8 cellular contexts compared by ENCODE assay signal in genomic region chr11:12223771-12224536, GRCh38.
DNase-seq lines count a peak whose midpoint lies in the region; ATAC-seq and TF ChIP-seq lines count a peak whose summit lies in the region.

No MANE protein-coding gene starts in this region.

- no peaks in the 10 kb centered on the region for H3K27me3 Mint-ChIP-seq in activated CD4-positive, alpha-beta memory T cell treated with anti-CD3 and anti-CD28 coated beads, Interleukin-2, amount 10 ng/mL, durations not matched to agents 7 days and 5 days

- H3K9me3 Mint-ChIP-seq in activated CD4-positive, alpha-beta memory T cell treated with anti-CD3 and anti-CD28 coated beads, Interleukin-2, amount 10 ng/mL, durations not matched to agents 7 days and 5 days = no peaks in the 10 kb centered on the region

- peak overlapping the region; percentile 36 for H3K27ac ChIP-seq in muscle layer of duodenum (ENCODE audit: low read length)
- H3K27ac ChIP-seq in gastrocnemius medialis = no peak overlapping the region

- H3K36me3 ChIP-seq in muscle layer of duodenum (ENCODE audit: control insufficient read depth in 1 of 2, insufficient read depth in 2 of 2, low read length in 2 of 2) (peaks cover 27 to 38% of the 10 kb centered on the region in 2 donors), gastrocnemius medialis (peaks cover 0 to 31% of the 10 kb centered on the region in 2 donors)

- no peaks in the 10 kb centered on the region for H3K27me3 ChIP-seq in muscle layer of duodenum (ENCODE audit: low read depth, low read length)
- H3K27me3 ChIP-seq in gastrocnemius medialis = no peaks in the 10 kb centered on the region

- intact Hi-C loops in gastrocnemius medialis (cut with DNase I; ENCODE audit: low total_unique reads) = loop anchor here (5.0 kb wide), 1 partner anchor 102 kb away; no protein-coding TSS in a partner anchor

- H3K4me3 ChIP-seq in muscle layer of duodenum (ENCODE audit: low read depth in 1 of 2, low read length in 2 of 2) = no peak overlapping the region
- no peak overlapping the region for H3K4me3 ChIP-seq in gastrocnemius medialis

- H3K36me3 Mint-ChIP-seq in activated CD4-positive, alpha-beta memory T cell treated with anti-CD3 and anti-CD28 coated beads, Interleukin-2, amount 10 ng/mL, durations not matched to agents 7 days and 5 days (ENCODE audit: low read depth) = peaks cover 87% of the 10 kb centered on the region

- H3K4me1 Mint-ChIP-seq in activated CD4-positive, alpha-beta memory T cell treated with anti-CD3 and anti-CD28 coated beads, Interleukin-2, amount 10 ng/mL, durations not matched to agents 7 days and 5 days = peaks cover 65% of the 10 kb centered on the region

- H3K9me3 ChIP-seq in muscle layer of duodenum (ENCODE audit: control insufficient read depth in 1 of 2, low read length in 2 of 2) (no peaks in the 10 kb centered on the region), gastrocnemius medialis (no peaks in the 10 kb centered on the region)

- TF ChIP-seq POLR2A in gastrocnemius medialis (IDR thresholded peaks at IDR 0.05) = no peak

- H3K4me1 ChIP-seq in muscle layer of duodenum (ENCODE audit: control insufficient read depth in 1 of 2, insufficient read depth in 2 of 2, low read length in 2 of 2) = peaks cover 13 to 41% of the 10 kb centered on the region in 2 donors
- H3K4me1 ChIP-seq in gastrocnemius medialis = peaks cover 30 to 31% of the 10 kb centered on the region in 2 donors

- POLR2A ChIA-PET in activated CD4-positive, alpha-beta memory T cell treated with anti-CD3 and anti-CD28 coated beads, Interleukin-2, amount 10 ng/mL, durations not matched to agents 7 days and 5 days (lab: Charles Lee) = interaction anchor here (0.8 to 4.8 kb wide), 24 partner anchors 9 to 381 kb away, joined by 3 to 134 read pairs (median 8); partner anchors contain the start of gene MICAL2

- peak overlapping the region; percentile 96 for H3K27ac Mint-ChIP-seq in activated CD4-positive, alpha-beta memory T cell treated with anti-CD3 and anti-CD28 coated beads, Interleukin-2, amount 10 ng/mL, durations not matched to agents 7 days and 5 days

- in situ Hi-C loops in gastrocnemius medialis (cut with MboI; ENCODE audit: low sequenced_read_pairs in 4 of 4) = no loop called here

- peak overlapping the region; percentile 72 for H3K4me3 Mint-ChIP-seq in activated CD4-positive, alpha-beta memory T cell treated with anti-CD3 and anti-CD28 coated beads, Interleukin-2, amount 10 ng/mL, durations not matched to agents 7 days and 5 days

- ATAC-seq in HG03159 (IDR thresholded peaks at IDR 0.05; ENCODE audit: unreplicated experiment) (peak; percentile 2), gastrocnemius medialis (no peak), GM21390 (IDR thresholded peaks at IDR 0.05; ENCODE audit: unreplicated experiment) (no peak), GM21717 (IDR thresholded peaks at IDR 0.05; ENCODE audit: unreplicated experiment) (no peak)

- CTCF ChIA-PET in activated CD4-positive, alpha-beta memory T cell treated with anti-CD3 and anti-CD28 coated beads, Interleukin-2, amount 10 ng/mL, durations not matched to agents 7 days and 5 days (lab: Charles Lee) = interaction anchor here (0.9 to 3.8 kb wide), 16 partner anchors 9 to 179 kb away, joined by 3 to 65 read pairs (median 5); no protein-coding TSS in a partner anchor

- DNase-seq in DMS79 treated with DMSO at 0.1 percent for 48 hours (lab: John Stamatoyannopoulos, UW) = peak; percentile 78
- peak; percentile 33 for DNase-seq in activated CD4-positive, alpha-beta memory T cell treated with anti-CD3 and anti-CD28 coated beads, Interleukin-2, amount 10 ng/mL, durations not matched to agents 7 days and 5 days
- DNase-seq in gastrocnemius medialis = no peak
- DNase-seq in NCI-H345 (lab: John Stamatoyannopoulos, UW) = no peak

- no peak for TF ChIP-seq CTCF in gastrocnemius medialis (IDR thresholded peaks at IDR 0.05 in 4 of 5, conservative IDR thresholded peaks at IDR 0.05 in 1 of 5)

Comparison
In these comparisons a context has a peak if more than half of its experiments do, and no peak if none do; other contexts are left out.
1. DNase-seq: peak in DMS79 treated with DMSO at 0.1 percent for 48 hours (single experiment) and activated CD4-positive, alpha-beta memory T cell treated with anti-CD3 and anti-CD28 coated beads, Interleukin-2, amount 10 ng/mL, durations not matched to agents 7 days and 5 days (single experiment); none in gastrocnemius medialis (0 of 2) and NCI-H345 (single experiment).